In genomic region chr9:121299467-121300282, GRCh38 we compare ENCODE assay signal across 8 cellular contexts. TPM values are rescaled to one million over a fixed set of nuclear protein-coding genes. Genes with fewer than 3 reads are reported as not detected.
DNase-seq lines count a peak whose midpoint lies in the region; ATAC-seq and TF ChIP-seq lines count a peak whose summit lies in the region.

No MANE protein-coding gene starts in this region.

- CTCF ChIA-PET in mammary epithelial cell (lab: Charles Lee; ENCODE audit: low non-redundant PET): interaction anchor here (1.0 kb wide), 1 partner anchor 21 kb away, joined by 7 read pairs; no protein-coding TSS in a partner anchor

- peaks cover 20% of the 10 kb centered on the region for H3K79me2 ChIP-seq in mammary epithelial cell (ENCODE audit: insufficient read depth, low read length)

- no TSS peak for BruUV-seq in mammary epithelial cell (replicated peaks; lab: Mats Ljungman, UMichigan)

- H3K4me2 ChIP-seq in mammary epithelial cell (ENCODE audit: insufficient read depth, low read depth, low read length): peak overlapping the region; percentile 97

- ATAC-seq in GM21423 (IDR thresholded peaks at IDR 0.05; ENCODE audit: unreplicated experiment): no peak

- DNase-seq in NCI-H2227 (lab: John Stamatoyannopoulos, UW; ENCODE audit: unreplicated experiment): peak; percentile 36
- DNase-seq in NCI-H2227 treated with DMSO at 0.1 percent for 48 hours (lab: John Stamatoyannopoulos, UW): no peak
- peak; percentile 17 for DNase-seq in NCI-H510A treated with DMSO at 0.1 percent for 48 hours (lab: John Stamatoyannopoulos, UW)
- peak; percentile 19 for DNase-seq in mammary epithelial cell
- DNase-seq in islet precursor cell: peak; percentile 69
- no peak for DNase-seq in NCI-H2029 (lab: John Stamatoyannopoulos, UW)

- H2AFZ ChIP-seq in mammary epithelial cell (ENCODE audit: low read depth, low read length): peak overlapping the region; percentile 67

- no peaks in the 10 kb centered on the region for H3K9me3 ChIP-seq in mammary epithelial cell (replicated peaks; ENCODE audit: insufficient read depth, low read length)
- no peaks in the 10 kb centered on the region for H3K9me3 ChIP-seq in skeletal muscle tissue (ENCODE audit: control insufficient read depth in 3 of 3, low read length in 3 of 3)

- H3K4me1 ChIP-seq in mammary epithelial cell (ENCODE audit: insufficient read depth, low read length): peaks cover 11% of the 10 kb centered on the region
- H3K4me1 ChIP-seq in skeletal muscle tissue (ENCODE audit: control insufficient read depth in 3 of 3, insufficient read depth in 3 of 3, low read length in 3 of 3): peaks cover 82 to 89% (median 86%) of the 10 kb centered on the region in 3 donors

- H3K27me3 ChIP-seq in mammary epithelial cell (ENCODE audit: insufficient read depth, low read length) (no peaks in the 10 kb centered on the region), skeletal muscle tissue (ENCODE audit: control insufficient read depth in 3 of 3, insufficient read depth in 3 of 3, low read length in 3 of 3) (no peaks in the 10 kb centered on the region)

- dilution Hi-C loops in mammary epithelial cell (cut with HindIII; ENCODE audit: low sequenced_read_pairs): no loop called here

- H3K9ac ChIP-seq in mammary epithelial cell (ENCODE audit: insufficient read depth, low read length) (no peak overlapping the region), skeletal muscle tissue (ENCODE audit: low read depth in 1 of 3, low read length in 3 of 3) (peak overlapping the region; percentile 68 to 85 (median 79))

- no peak overlapping the region for H3K27ac ChIP-seq in mammary epithelial cell (ENCODE audit: insufficient read depth, low read depth, low read length)
- peak overlapping the region; percentile 80 for H3K27ac ChIP-seq in skeletal muscle tissue (ENCODE audit: low read depth, low read length)

- intact Hi-C loops in mammary epithelial cell (cut with micrococcal nuclease): no loop called here

- H3K36me3 ChIP-seq in mammary epithelial cell (ENCODE audit: insufficient read depth, low read length) (peaks cover 11% of the 10 kb centered on the region), skeletal muscle tissue (ENCODE audit: control insufficient read depth in 3 of 3, insufficient read depth in 3 of 3, low read length in 3 of 3) (peaks cover 28 to 30% (median 29%) of the 10 kb centered on the region in 3 donors)

- WGBS in mammary epithelial cell (ENCODE audit: low coverage, missing lambda C conversion rate): 2% methylated on average over 10 of the region's 74 CpGs

- H4K20me1 ChIP-seq in mammary epithelial cell (ENCODE audit: insufficient read depth, low read length): no peaks in the 10 kb centered on the region

- peak overlapping the region; percentile 34 to 49 (median 40) for H3K4me3 ChIP-seq in mammary epithelial cell (replicated peaks in 1 of 3; ENCODE audit: insufficient read depth in 1 of 3, low read depth in 2 of 3, low read length in 3 of 3)
- H3K4me3 ChIP-seq in skeletal muscle tissue (ENCODE audit: low read length in 3 of 3): peak overlapping the region; percentile 66 to 90 (median 77)

- TF ChIP-seq CTCF in mammary epithelial cell (conservative IDR thresholded peaks at IDR 0.05 in 1 of 2, IDR thresholded peaks at IDR 0.05 in 1 of 2; ENCODE audit: extremely low read depth in 1 of 2, insufficient read depth in 1 of 2, low read depth in 1 of 2, low read length in 2 of 2): no peak

- in situ Hi-C loops in mammary epithelial cell (cut with MboI; ENCODE audit: low sequenced_read_pairs in 2 of 2): loop anchor here in 1 of 2 donors (10.0 kb wide), 1 partner anchor 95 kb away; the partner anchor contains the start of gene RAB14

RNA-seq across cellular contexts. Expression of gene GSN, which starts 31.7 kb away (rescaled TPM):
- 100 to 1,000 TPM; 196 to 723 TPM for total RNA-seq in mammary epithelial cell
- 462 TPM for polyA plus RNA-seq in mammary epithelial cell
- polyA minus RNA-seq in mammary epithelial cell: 325 TPM
- total RNA-seq in skeletal muscle tissue: 342 TPM

Comparison
In these comparisons a context has a peak if more than half of its experiments do, and no peak if none do; other contexts are left out.
1. DNase-seq: peak in NCI-H2227 (single experiment), NCI-H510A treated with DMSO at 0.1 percent for 48 hours (single experiment), mammary epithelial cell (single experiment) and islet precursor cell (single experiment); none in NCI-H2227 treated with DMSO at 0.1 percent for 48 hours (single experiment) and NCI-H2029 (single experiment).